ENCODE assay signal across 9 cellular contexts in the genomic region with DNA sequence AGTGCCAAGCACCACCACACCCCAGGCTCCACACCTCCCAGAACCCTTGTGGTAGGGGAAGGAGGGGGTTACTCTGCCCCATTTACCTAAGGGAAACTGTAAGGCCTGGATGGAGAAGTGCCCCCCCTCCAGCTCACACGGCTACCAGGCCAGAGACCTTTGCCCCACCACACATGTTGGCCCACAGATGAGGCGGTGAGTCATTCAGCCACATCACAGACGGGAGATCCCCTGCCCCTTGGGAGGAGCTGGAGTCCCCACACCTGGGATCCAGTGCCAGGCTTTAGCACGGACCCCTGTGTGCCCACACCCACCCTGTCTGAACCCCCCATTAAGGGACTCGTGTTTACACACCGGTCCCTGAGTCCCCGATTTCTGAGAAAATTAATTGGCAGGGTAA. TPM values are rescaled to one million over a fixed set of nuclear protein-coding genes. Genes with fewer than 3 reads are reported as not detected.
DNase-seq lines count a peak whose midpoint lies in the region; ATAC-seq and TF ChIP-seq lines count a peak whose summit lies in the region.
"Had no signal": no experiment of that assay in that cellular context is flagged by ENCODE, and none has a peak within 500 bp of the region (broad histone marks: within the 10 kb centered on the region; RNA-seq: fewer than 3 reads in every experiment).

No MANE protein-coding gene starts in this region.

- H3K27ac Mint-ChIP-seq in CD14-positive monocyte: peak overlapping the region in 1 of 7 donors; percentile 50
- H3K27ac Mint-ChIP-seq in T-helper 2 cell treated with Interferon-gamma antibody and Interleukin-4, amounts not matched to agents 5 μg/mL and 100 μg/mL, for 36 hours: no peak overlapping the region

- TF ChIP-seq CTCF in CD14-positive monocyte (IDR thresholded peaks at IDR 0.05): no peak

- peaks cover 40 to 45% (median 40%) of the 10 kb centered on the region in 3 donors for H3K27me3 Mint-ChIP-seq in CD14-positive monocyte (ENCODE audit: low read depth in 3 of 3)
- peaks cover 25% of the 10 kb centered on the region for H3K27me3 Mint-ChIP-seq in T-helper 2 cell treated with Interferon-gamma antibody and Interleukin-4, amounts not matched to agents 5 μg/mL and 100 μg/mL, for 36 hours (ENCODE audit: low read depth)

- H3K36me3 Mint-ChIP-seq in CD14-positive monocyte: no peaks in the 10 kb centered on the region
- H3K36me3 Mint-ChIP-seq in T-helper 2 cell treated with Interferon-gamma antibody and Interleukin-4, amounts not matched to agents 5 μg/mL and 100 μg/mL, for 36 hours (ENCODE audit: low read depth): no peaks in the 10 kb centered on the region

- H3K9me3 Mint-ChIP-seq in CD14-positive monocyte: peaks cover 0 to 7% (median 0%) of the 10 kb centered on the region in 7 donors
- no peaks in the 10 kb centered on the region for H3K9me3 Mint-ChIP-seq in T-helper 2 cell treated with Interferon-gamma antibody and Interleukin-4, amounts not matched to agents 5 μg/mL and 100 μg/mL, for 36 hours

- peak; percentile 79 for DNase-seq in CD14-positive monocyte (ENCODE audit: low spot score)
- DNase-seq in SW480 (ENCODE audit: low spot score): peak; percentile 81
- peak; percentile 20 to 51 for DNase-seq in left colon
- no peak for DNase-seq in DMS79 (lab: John Stamatoyannopoulos, UW)
- no peak for DNase-seq in T-helper 2 cell treated with Interferon-gamma antibody and Interleukin-4, amounts not matched to agents 5 μg/mL and 100 μg/mL, for 36 hours (ENCODE audit: low spot score)
- no peak for DNase-seq in left cardiac atrium
- DNase-seq in NCI-H526 (lab: John Stamatoyannopoulos, UW): no peak
- DNase-seq: NCI-H69 had no signal

- peak; percentile 86 for ATAC-seq in GM21786 (IDR thresholded peaks at IDR 0.05; ENCODE audit: unreplicated experiment)
- ATAC-seq in left colon: peak; percentile 82
- no peak for ATAC-seq in left cardiac atrium

- H3K4me3 Mint-ChIP-seq in CD14-positive monocyte: no peak overlapping the region
- no peak overlapping the region for H3K4me3 Mint-ChIP-seq in T-helper 2 cell treated with Interferon-gamma antibody and Interleukin-4, amounts not matched to agents 5 μg/mL and 100 μg/mL, for 36 hours

- intact Hi-C loops in CD14-positive monocyte (cut with micrococcal nuclease) (no loop called here), left colon (cut with DNase I, micrococcal nuclease) (no loop called here), left cardiac atrium (cut with DNase I) (no loop called here)

- H3K4me1 Mint-ChIP-seq in CD14-positive monocyte: peaks cover 3% of the 10 kb centered on the region
- no peaks in the 10 kb centered on the region for H3K4me1 Mint-ChIP-seq in T-helper 2 cell treated with Interferon-gamma antibody and Interleukin-4, amounts not matched to agents 5 μg/mL and 100 μg/mL, for 36 hours (ENCODE audit: low read depth)

RNA-seq across cellular contexts. Expression of a gene that starts 24.9 kb away (rescaled TPM):
- 1 to 10 TPM; 3.2 to 4.7 TPM for polyA plus RNA-seq in CD14-positive monocyte
- total RNA-seq in left colon (10 to 100 TPM in 1 of 2 donors, 1 to 10 TPM in 1; 5.8 to 10.6 TPM), left cardiac atrium (10 to 100 TPM; 23.3 to 44.2 TPM)

Comparison
In these comparisons a context has a peak if more than half of its experiments do, and no peak if none do; other contexts are left out.
1. DNase-seq: peak in CD14-positive monocyte (single experiment), SW480 (single experiment) and left colon (2 of 2); none in DMS79 (single experiment), T-helper 2 cell treated with Interferon-gamma antibody and Interleukin-4, amounts not matched to agents 5 μg/mL and 100 μg/mL, for 36 hours (single experiment), left cardiac atrium (single experiment) and NCI-H526 (0 of 2).
2. ATAC-seq: peak in GM21786 (single experiment) and left colon (single experiment); none in left cardiac atrium (0 of 2).